Comparison of ENCODE assay signal across 1 cellular context in genomic region chr15:64856429-64857145, GRCh38.
A peak's percentile ranks its signal among the peaks of the same experiment; 100 is the strongest.
TF ChIP-seq lines count a peak whose summit lies in the region.

No MANE protein-coding gene starts in this region.

TF ChIP-seq in HepG2, 621 proteins besides CTCF, POLR2A, EP300 and RAD21 (continued from another document and continues in another):
- TF ChIP-seq AFF4 (CRISPR knock-in tag; IDR thresholded peaks at IDR 0.05) (no peak), PTBP1 (IDR thresholded peaks at IDR 0.05; ENCODE audit: low read depth, low read length, poor library complexity, severe bottlenecking) (no peak), HBP1 (CRISPR knock-in tag; IDR thresholded peaks at IDR 0.05; ENCODE audit: low read depth) (0 out of 2 replicates have a peak, but pooled peaks have one; percentile 31), SAP130 (CRISPR knock-in tag; IDR thresholded peaks at IDR 0.05; ENCODE audit: low read depth) (peak; percentile 58), HMG20A (CRISPR knock-in tag; IDR thresholded peaks at IDR 0.05; ENCODE audit: borderline replicate concordance) (0 out of 2 replicates have a peak, but pooled peaks have one; percentile 15), ZNF331 (CRISPR knock-in tag; IDR thresholded peaks at IDR 0.05) (peak; percentile 21; the same call in 1 of the 2 replicates), TCF7 (IDR thresholded peaks at IDR 0.05; ENCODE audit: low read depth) (no peak), ELF3 (CRISPR knock-in tag; IDR thresholded peaks at IDR 0.05) (0 out of 2 replicates have a peak, but pooled peaks have one; percentile 41), ZBTB49 (CRISPR knock-in tag; IDR thresholded peaks at IDR 0.05; ENCODE audit: borderline replicate concordance) (no peak), ARNTL (CRISPR knock-in tag; IDR thresholded peaks at IDR 0.05) (no peak), PHF20 (CRISPR knock-in tag; IDR thresholded peaks at IDR 0.05) (0 out of 2 replicates have a peak, but pooled peaks have one; percentile 39), JUNB (CRISPR knock-in tag; IDR thresholded peaks at IDR 0.05; ENCODE audit: borderline replicate concordance) (no peak), TP53 (CRISPR knock-in tag; conservative IDR thresholded peaks at IDR 0.05) (no peak), SIX4 (CRISPR knock-in tag; IDR thresholded peaks at IDR 0.05) (0 out of 2 replicates have a peak, but pooled peaks have one; percentile 13), FOXK1 (CRISPR knock-in tag; IDR thresholded peaks at IDR 0.05; ENCODE audit: borderline replicate concordance, low read depth) (peak; percentile 54; the same call in 1 of the 2 replicates), HDAC2 (CRISPR knock-in tag; IDR thresholded peaks at IDR 0.05) (0 out of 2 replicates have a peak, but pooled peaks have one; percentile 20), ZNF263 (CRISPR knock-in tag; IDR thresholded peaks at IDR 0.05) (peak; percentile 50; the same call in 1 of the 2 replicates), ETV5 (CRISPR knock-in tag; IDR thresholded peaks at IDR 0.05; ENCODE audit: borderline replicate concordance) (peak; percentile 21; the same call in 1 of the 2 replicates), IRF2 (CRISPR knock-in tag; IDR thresholded peaks at IDR 0.05) (0 out of 2 replicates have a peak, but pooled peaks have one; percentile 20), GATAD2A (CRISPR knock-in tag; IDR thresholded peaks at IDR 0.05) (0 out of 2 replicates have a peak, but pooled peaks have one; percentile 33), KAT8 (CRISPR knock-in tag; IDR thresholded peaks at IDR 0.05) (peak; percentile 25; the same call in 1 of the 2 replicates), HIVEP1 (CRISPR knock-in tag; IDR thresholded peaks at IDR 0.05) (peak; percentile 23; the same call in 1 of the 2 replicates), ZMYM2 (CRISPR knock-in tag; IDR thresholded peaks at IDR 0.05) (no peak), ZFX (CRISPR knock-in tag; IDR thresholded peaks at IDR 0.05; ENCODE audit: low read depth) (peak; percentile 55; the same call in 1 of the 2 replicates), RBM39 (IDR thresholded peaks at IDR 0.05; ENCODE audit: low read depth, low read length, poor library complexity, severe bottlenecking) (no peak), NR2F6 (IDR thresholded peaks at IDR 0.05) (peak; percentile 17; the same call in 1 of the 2 replicates), NR2F6 (CRISPR knock-in tag; IDR thresholded peaks at IDR 0.05) (peak; percentile 24; the same call in 1 of the 2 replicates), ZSCAN25 (CRISPR knock-in tag; IDR thresholded peaks at IDR 0.05) (peak; percentile 97), ZNF792 (CRISPR knock-in tag; IDR thresholded peaks at IDR 0.05) (no peak)
- TF ChIP-seq, protein P1, sequence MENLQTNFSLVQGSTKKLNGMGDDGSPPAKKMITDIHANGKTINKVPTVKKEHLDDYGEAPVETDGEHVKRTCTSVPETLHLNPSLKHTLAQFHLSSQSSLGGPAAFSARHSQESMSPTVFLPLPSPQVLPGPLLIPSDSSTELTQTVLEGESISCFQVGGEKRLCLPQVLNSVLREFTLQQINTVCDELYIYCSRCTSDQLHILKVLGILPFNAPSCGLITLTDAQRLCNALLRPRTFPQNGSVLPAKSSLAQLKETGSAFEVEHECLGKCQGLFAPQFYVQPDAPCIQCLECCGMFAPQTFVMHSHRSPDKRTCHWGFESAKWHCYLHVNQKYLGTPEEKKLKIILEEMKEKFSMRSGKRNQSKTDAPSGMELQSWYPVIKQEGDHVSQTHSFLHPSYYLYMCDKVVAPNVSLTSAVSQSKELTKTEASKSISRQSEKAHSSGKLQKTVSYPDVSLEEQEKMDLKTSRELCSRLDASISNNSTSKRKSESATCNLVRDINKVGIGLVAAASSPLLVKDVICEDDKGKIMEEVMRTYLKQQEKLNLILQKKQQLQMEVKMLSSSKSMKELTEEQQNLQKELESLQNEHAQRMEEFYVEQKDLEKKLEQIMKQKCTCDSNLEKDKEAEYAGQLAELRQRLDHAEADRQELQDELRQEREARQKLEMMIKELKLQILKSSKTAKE (CRISPR knock-in tag; IDR thresholded peaks at IDR 0.05; ENCODE audit: borderline replicate concordance): peak; percentile 40; the same call in 1 of the 2 replicates
- TF ChIP-seq, protein P2, sequence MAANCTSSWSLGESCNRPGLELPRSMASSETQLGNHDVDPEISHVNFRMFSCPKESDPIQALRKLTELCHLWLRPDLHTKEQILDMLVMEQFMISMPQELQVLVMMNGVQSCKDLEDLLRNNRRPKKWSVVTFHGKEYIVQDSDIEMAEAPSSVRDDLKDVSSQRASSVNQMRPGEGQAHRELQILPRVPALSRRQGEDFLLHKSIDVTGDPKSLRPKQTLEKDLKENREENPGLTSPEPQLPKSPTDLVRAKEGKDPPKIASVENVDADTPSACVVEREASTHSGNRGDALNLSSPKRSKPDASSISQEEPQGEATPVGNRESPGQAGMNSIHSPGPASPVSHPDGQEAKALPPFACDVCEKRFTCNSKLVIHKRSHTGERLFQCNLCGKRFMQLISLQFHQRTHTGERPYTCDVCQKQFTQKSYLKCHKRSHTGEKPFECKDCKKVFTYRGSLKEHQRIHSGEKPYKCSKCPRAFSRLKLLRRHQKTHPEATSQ (CRISPR knock-in tag; IDR thresholded peaks at IDR 0.05; ENCODE audit: borderline replicate concordance): no peak
- TF ChIP-seq, protein P3, sequence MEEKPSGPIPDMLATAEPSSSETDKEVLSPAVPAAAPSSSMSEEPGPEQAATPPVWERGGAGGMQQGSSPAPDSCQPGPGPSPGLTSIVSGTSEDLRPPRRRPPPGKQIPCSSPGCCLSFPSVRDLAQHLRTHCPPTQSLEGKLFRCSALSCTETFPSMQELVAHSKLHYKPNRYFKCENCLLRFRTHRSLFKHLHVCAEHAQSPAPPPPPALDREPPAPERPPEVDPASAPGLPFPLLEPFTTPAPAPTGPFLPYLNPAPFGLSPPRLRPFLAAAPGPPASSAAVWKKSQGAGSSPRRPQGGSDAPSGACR (CRISPR knock-in tag; IDR thresholded peaks at IDR 0.05): no peak
- TF ChIP-seq, protein P4, sequence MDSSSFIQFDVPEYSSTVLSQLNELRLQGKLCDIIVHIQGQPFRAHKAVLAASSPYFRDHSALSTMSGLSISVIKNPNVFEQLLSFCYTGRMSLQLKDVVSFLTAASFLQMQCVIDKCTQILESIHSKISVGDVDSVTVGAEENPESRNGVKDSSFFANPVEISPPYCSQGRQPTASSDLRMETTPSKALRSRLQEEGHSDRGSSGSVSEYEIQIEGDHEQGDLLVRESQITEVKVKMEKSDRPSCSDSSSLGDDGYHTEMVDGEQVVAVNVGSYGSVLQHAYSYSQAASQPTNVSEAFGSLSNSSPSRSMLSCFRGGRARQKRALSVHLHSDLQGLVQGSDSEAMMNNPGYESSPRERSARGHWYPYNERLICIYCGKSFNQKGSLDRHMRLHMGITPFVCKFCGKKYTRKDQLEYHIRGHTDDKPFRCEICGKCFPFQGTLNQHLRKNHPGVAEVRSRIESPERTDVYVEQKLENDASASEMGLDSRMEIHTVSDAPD (CRISPR knock-in tag; IDR thresholded peaks at IDR 0.05): no peak
- TF ChIP-seq, protein P5, sequence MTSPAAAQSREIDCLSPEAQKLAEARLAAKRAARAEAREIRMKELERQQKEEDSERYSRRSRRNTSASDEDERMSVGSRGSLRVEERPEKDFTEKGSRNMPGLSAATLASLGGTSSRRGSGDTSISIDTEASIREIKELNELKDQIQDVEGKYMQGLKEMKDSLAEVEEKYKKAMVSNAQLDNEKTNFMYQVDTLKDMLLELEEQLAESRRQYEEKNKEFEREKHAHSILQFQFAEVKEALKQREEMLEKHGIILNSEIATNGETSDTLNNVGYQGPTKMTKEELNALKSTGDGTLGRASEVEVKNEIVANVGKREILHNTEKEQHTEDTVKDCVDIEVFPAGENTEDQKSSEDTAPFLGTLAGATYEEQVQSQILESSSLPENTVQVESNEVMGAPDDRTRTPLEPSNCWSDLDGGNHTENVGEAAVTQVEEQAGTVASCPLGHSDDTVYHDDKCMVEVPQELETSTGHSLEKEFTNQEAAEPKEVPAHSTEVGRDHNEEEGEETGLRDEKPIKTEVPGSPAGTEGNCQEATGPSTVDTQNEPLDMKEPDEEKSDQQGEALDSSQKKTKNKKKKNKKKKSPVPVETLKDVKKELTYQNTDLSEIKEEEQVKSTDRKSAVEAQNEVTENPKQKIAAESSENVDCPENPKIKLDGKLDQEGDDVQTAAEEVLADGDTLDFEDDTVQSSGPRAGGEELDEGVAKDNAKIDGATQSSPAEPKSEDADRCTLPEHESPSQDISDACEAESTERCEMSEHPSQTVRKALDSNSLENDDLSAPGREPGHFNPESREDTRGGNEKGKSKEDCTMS (CRISPR knock-in tag; conservative IDR thresholded peaks at IDR 0.05): no peak
- TF ChIP-seq, protein P6, sequence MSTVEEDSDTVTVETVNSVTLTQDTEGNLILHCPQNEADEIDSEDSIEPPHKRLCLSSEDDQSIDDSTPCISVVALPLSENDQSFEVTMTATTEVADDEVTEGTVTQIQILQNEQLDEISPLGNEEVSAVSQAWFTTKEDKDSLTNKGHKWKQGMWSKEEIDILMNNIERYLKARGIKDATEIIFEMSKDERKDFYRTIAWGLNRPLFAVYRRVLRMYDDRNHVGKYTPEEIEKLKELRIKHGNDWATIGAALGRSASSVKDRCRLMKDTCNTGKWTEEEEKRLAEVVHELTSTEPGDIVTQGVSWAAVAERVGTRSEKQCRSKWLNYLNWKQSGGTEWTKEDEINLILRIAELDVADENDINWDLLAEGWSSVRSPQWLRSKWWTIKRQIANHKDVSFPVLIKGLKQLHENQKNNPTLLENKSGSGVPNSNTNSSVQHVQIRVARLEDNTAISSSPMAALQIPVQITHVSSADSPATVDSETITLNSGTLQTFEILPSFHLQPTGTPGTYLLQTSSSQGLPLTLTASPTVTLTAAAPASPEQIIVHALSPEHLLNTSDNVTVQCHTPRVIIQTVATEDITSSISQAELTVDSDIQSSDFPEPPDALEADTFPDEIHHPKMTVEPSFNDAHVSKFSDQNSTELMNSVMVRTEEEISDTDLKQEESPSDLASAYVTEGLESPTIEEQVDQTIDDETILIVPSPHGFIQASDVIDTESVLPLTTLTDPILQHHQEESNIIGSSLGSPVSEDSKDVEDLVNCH (CRISPR knock-in tag; IDR thresholded peaks at IDR 0.05): no peak
- TF ChIP-seq, protein P7, sequence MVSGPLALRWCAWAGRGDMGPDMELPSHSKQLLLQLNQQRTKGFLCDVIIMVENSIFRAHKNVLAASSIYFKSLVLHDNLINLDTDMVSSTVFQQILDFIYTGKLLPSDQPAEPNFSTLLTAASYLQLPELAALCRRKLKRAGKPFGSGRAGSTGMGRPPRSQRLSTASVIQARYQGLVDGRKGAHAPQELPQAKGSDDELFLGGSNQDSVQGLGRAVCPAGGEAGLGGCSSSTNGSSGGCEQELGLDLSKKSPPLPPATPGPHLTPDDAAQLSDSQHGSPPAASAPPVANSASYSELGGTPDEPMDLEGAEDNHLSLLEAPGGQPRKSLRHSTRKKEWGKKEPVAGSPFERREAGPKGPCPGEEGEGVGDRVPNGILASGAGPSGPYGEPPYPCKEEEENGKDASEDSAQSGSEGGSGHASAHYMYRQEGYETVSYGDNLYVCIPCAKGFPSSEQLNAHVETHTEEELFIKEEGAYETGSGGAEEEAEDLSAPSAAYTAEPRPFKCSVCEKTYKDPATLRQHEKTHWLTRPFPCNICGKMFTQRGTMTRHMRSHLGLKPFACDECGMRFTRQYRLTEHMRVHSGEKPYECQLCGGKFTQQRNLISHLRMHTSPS (CRISPR knock-in tag; IDR thresholded peaks at IDR 0.05; ENCODE audit: low read depth): peak; percentile 63; the same call in 1 of the 2 replicates
